In the genomic region with DNA sequence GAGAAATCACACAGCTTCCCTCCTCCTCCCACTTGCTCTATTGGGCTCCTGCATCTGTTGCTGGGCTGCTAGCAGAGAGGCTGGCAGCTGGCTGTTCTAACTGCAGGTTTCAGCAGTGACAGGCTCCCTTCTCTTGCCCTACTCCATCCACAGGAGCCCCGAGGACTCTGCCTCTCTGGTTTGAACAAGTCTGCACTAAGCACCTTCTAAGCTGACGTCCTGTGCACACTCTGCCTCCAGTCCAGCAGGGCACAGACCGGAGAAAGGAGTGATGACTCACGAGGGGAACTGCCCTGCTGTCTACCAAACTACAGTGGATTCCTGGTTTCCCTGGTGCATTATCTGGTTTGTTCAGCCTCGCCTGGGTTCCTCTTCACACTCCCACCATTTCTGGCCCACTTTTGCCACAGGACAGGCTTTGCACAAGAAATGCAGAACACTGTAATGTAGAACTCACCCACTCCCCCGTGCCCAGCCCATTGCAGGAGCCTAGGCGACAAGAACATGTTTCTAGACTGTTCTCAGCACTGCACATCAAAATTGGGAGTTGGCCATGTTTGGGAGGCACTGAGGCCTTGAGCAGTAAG, we compare ENCODE assay signal across 7 cellular contexts. TPM values are rescaled to one million over a fixed set of nuclear protein-coding genes. Genes with fewer than 3 reads are reported as not detected.
A peak's percentile ranks its signal among the peaks of the same experiment; 100 is the strongest.
DNase-seq lines count a peak whose midpoint lies in the region; ATAC-seq and TF ChIP-seq lines count a peak whose summit lies in the region.

No MANE protein-coding gene starts in this region.

- H3K4me1 ChIP-seq in GM23248 (ENCODE audit: insufficient read depth) (no peaks in the 10 kb centered on the region), rectal smooth muscle tissue (ENCODE audit: control insufficient read depth, insufficient read depth, low read length) (no peaks in the 10 kb centered on the region)

- H3K9ac ChIP-seq in GM23248 (no peak overlapping the region), rectal smooth muscle tissue (ENCODE audit: low read length) (no peak overlapping the region)

- H3K4me3 ChIP-seq in GM23248 (no peak overlapping the region), epithelial cell of esophagus (ENCODE audit: low read length) (no peak overlapping the region), rectal smooth muscle tissue (ENCODE audit: low read length) (no peak overlapping the region)

- no peak for ATAC-seq in HG03354 (IDR thresholded peaks at IDR 0.05; ENCODE audit: poor library complexity, severe bottlenecking, unreplicated experiment)
- no peak for ATAC-seq in GM18502 (IDR thresholded peaks at IDR 0.05; ENCODE audit: poor library complexity, unreplicated experiment)

- DNase-seq in GM23248 (peak; percentile 24), RKO (ENCODE audit: low spot score) (peak; percentile 25), epithelial cell of esophagus (ENCODE audit: low read depth) (peak; percentile 75), NCI-H510A treated with DMSO at 0.1 percent for 48 hours (lab: John Stamatoyannopoulos, UW) (no peak)

- H4K20me1 ChIP-seq in GM23248 (ENCODE audit: insufficient read depth), result no peaks in the 10 kb centered on the region

- no peaks in the 10 kb centered on the region for H3K9me3 ChIP-seq in GM23248 (ENCODE audit: low read depth)

- peaks cover 4% of the 10 kb centered on the region; the same call in 1 of the 2 replicates for H3K27me3 ChIP-seq in GM23248 (replicated peaks; ENCODE audit: insufficient read depth)
- H3K27me3 ChIP-seq in rectal smooth muscle tissue (ENCODE audit: control insufficient read depth, insufficient read depth, low read length), result no peaks in the 10 kb centered on the region

- no peak overlapping the region for H3K4me2 ChIP-seq in GM23248 (ENCODE audit: unreplicated experiment)

- no peaks in the 10 kb centered on the region for H3K79me2 ChIP-seq in GM23248 (ENCODE audit: insufficient read depth)

- 33 to 35% methylated on average over 7 of the region's 7 CpGs for WGBS in GM23248 (ENCODE audit: low coverage in 1 of 2, low lambda C conversion rate in 2 of 2, missing lambda C conversion rate in 2 of 2), 2 experiments

- in situ Hi-C loops in GM23248 (cut with MboI), result no loop called here

- H3K27ac ChIP-seq in GM23248, result no peak overlapping the region
- peak overlapping the region; percentile 43 for H3K27ac ChIP-seq in rectal smooth muscle tissue (ENCODE audit: low read depth, low read length)

- TF ChIP-seq CTCF in epithelial cell of esophagus (IDR thresholded peaks at IDR 0.05; ENCODE audit: insufficient read depth, low read depth, low read length, missing control alignments), result no peak

- H2AFZ ChIP-seq in GM23248, result no peak overlapping the region

- no peaks in the 10 kb centered on the region for H3F3A ChIP-seq in GM23248 (ENCODE audit: insufficient read depth)

- H3K36me3 ChIP-seq in GM23248 (ENCODE audit: low read depth), result no peaks in the 10 kb centered on the region
- no peaks in the 10 kb centered on the region for H3K36me3 ChIP-seq in rectal smooth muscle tissue (ENCODE audit: control insufficient read depth, insufficient read depth, low read length)

- no peaks in the 10 kb centered on the region for H3K9me2 ChIP-seq in GM23248 (ENCODE audit: insufficient read depth)

RNA-seq across cellular contexts. Expression of a gene that starts 26.0 kb away (rescaled TPM):
- total RNA-seq in GM23248 (2014; rRNA removed; shearing (Covaris generic)), result not detected in 2 replicates
- polyA plus RNA-seq in GM23248 (2016; fragmentation: Nextera tagmentation; extraction: Ambion mirVana), result not detected in 2 replicates
